Comparison of ENCODE assay signal across 21 cellular contexts in genomic region chrX:11667286-11667685, GRCh38. TPM values are rescaled to one million over a fixed set of nuclear protein-coding genes. Genes with fewer than 3 reads are reported as not detected.
DNase-seq lines count a peak whose midpoint lies in the region; ATAC-seq and TF ChIP-seq lines count a peak whose summit lies in the region.
"Had no signal": no experiment of that assay in that cellular context is flagged by ENCODE, and none has a peak within 500 bp of the region (broad histone marks: within the 10 kb centered on the region; RNA-seq: fewer than 3 reads in every experiment).

No MANE protein-coding gene starts in this region.

- in situ Hi-C loops in HAP-1 (cut with MboI; ENCODE audit: low sequenced_read_pairs) = no loop called here

- H3K4me3 Mint-ChIP-seq in activated naive CD8-positive, alpha-beta T cell treated with anti-CD3 and anti-CD28 coated beads, Interleukin-2, amount 50 U/mL, for 24 hours = no peak overlapping the region
- H3K4me3 Mint-ChIP-seq in activated naive CD8-positive, alpha-beta T cell treated with anti-CD3 and anti-CD28 coated beads for 36 hours = no peak overlapping the region

- TF ChIP-seq CTCF in upper lobe of right lung (IDR thresholded peaks at IDR 0.05) = no peak

- no peak overlapping the region for H3K27ac ChIP-seq in upper lobe of right lung
- H3K27ac ChIP-seq: BLaER1, WERI-Rb-1 had no signal

- no peaks in the 10 kb centered on the region for H3K9me3 ChIP-seq in upper lobe of right lung
- H3K9me3 ChIP-seq in HAP-1 = no peaks in the 10 kb centered on the region

- peak overlapping the region; percentile 46 for H3K4me3 ChIP-seq in upper lobe of right lung
- H3K4me3 ChIP-seq in HAP-1 = no peak overlapping the region
- H3K4me3 ChIP-seq: BLaER1, lung had no signal

- ATAC-seq in activated naive CD8-positive, alpha-beta T cell treated with anti-CD3 and anti-CD28 coated beads, Interleukin-2, amount 50 U/mL, for 24 hours = peak; percentile 65
- ATAC-seq in upper lobe of right lung (no peak), Right ventricle myocardium inferior (no peak)

- peaks cover 42% of the 10 kb centered on the region for H3K27me3 Mint-ChIP-seq in activated naive CD8-positive, alpha-beta T cell treated with anti-CD3 and anti-CD28 coated beads, Interleukin-2, amount 50 U/mL, for 24 hours
- peaks cover 71% of the 10 kb centered on the region for H3K27me3 Mint-ChIP-seq in activated naive CD8-positive, alpha-beta T cell treated with anti-CD3 and anti-CD28 coated beads for 36 hours

- intact Hi-C loops in upper lobe of right lung (cut with DNase I) = no loop called here
- intact Hi-C loops in Right ventricle myocardium inferior (cut with DNase I) = no loop called here

- H3K36me3 ChIP-seq in upper lobe of right lung (no peaks in the 10 kb centered on the region), HAP-1 (replicated peaks) (no peaks in the 10 kb centered on the region; the same call in 1 of the 2 replicates)
- H3K36me3 ChIP-seq: BLaER1, WERI-Rb-1 had no signal

- H3K27ac Mint-ChIP-seq in activated naive CD8-positive, alpha-beta T cell treated with anti-CD3 and anti-CD28 coated beads, Interleukin-2, amount 50 U/mL, for 24 hours = no peak overlapping the region
- no peak overlapping the region for H3K27ac Mint-ChIP-seq in activated naive CD8-positive, alpha-beta T cell treated with anti-CD3 and anti-CD28 coated beads for 36 hours

- no peaks in the 10 kb centered on the region for H3K36me3 Mint-ChIP-seq in activated naive CD8-positive, alpha-beta T cell treated with anti-CD3 and anti-CD28 coated beads, Interleukin-2, amount 50 U/mL, for 24 hours (ENCODE audit: low read depth)
- no peaks in the 10 kb centered on the region for H3K36me3 Mint-ChIP-seq in activated naive CD8-positive, alpha-beta T cell treated with anti-CD3 and anti-CD28 coated beads for 36 hours

- DNase-seq in activated naive CD8-positive, alpha-beta T cell treated with anti-CD3 and anti-CD28 coated beads, Interleukin-2, amount 50 U/mL, for 24 hours = no peak
- no peak for DNase-seq in activated naive CD8-positive, alpha-beta T cell treated with anti-CD3 and anti-CD28 coated beads for 36 hours
- DNase-seq in HK-2 (ENCODE audit: unreplicated experiment) (peak; percentile 52), kidney tubule cell (ENCODE audit: low spot score) (peak; percentile 90), upper lobe of right lung (no peak), HAP-1 (ENCODE audit: low spot score in 2 of 2) (no peak), Right ventricle myocardium inferior (ENCODE audit: missing footprints) (no peak)
- no peak for DNase-seq in stimulated activated CD4-positive, alpha-beta T cell treated with anti-CD3 and anti-CD28 coated beads, Interleukin-12 subunit alpha, Interleukin-12 subunit beta, amount 100 ng/mL, for 4 hours
- DNase-seq: 8988T; activated naive CD4-positive, alpha-beta T cell; aorta; cerebellar nuclear complex; effector memory CD4-positive, alpha-beta T cell; head of caudate nucleus; NCI-H748 treated with DMSO at 0.1 percent for 48 hours; small intestine; stimulated activated CD4-positive, alpha-beta T cell treated with anti-CD3 and anti-CD28 coated beads, Interleukin-4, amount 100 ng/mL, for 1 hour; WERI-Rb-1 had no signal

- H3K9me3 Mint-ChIP-seq in activated naive CD8-positive, alpha-beta T cell treated with anti-CD3 and anti-CD28 coated beads, Interleukin-2, amount 50 U/mL, for 24 hours = no peaks in the 10 kb centered on the region
- no peaks in the 10 kb centered on the region for H3K9me3 Mint-ChIP-seq in activated naive CD8-positive, alpha-beta T cell treated with anti-CD3 and anti-CD28 coated beads for 36 hours

- H3K4me1 Mint-ChIP-seq in activated naive CD8-positive, alpha-beta T cell treated with anti-CD3 and anti-CD28 coated beads, Interleukin-2, amount 50 U/mL, for 24 hours = no peaks in the 10 kb centered on the region
- H3K4me1 Mint-ChIP-seq in activated naive CD8-positive, alpha-beta T cell treated with anti-CD3 and anti-CD28 coated beads for 36 hours = peaks cover 2% of the 10 kb centered on the region

- no peaks in the 10 kb centered on the region for H3K4me1 ChIP-seq in upper lobe of right lung
- peaks cover 10% of the 10 kb centered on the region for H3K4me1 ChIP-seq in HAP-1
- H3K4me1 ChIP-seq: BLaER1 had no signal

- H3K27me3 ChIP-seq in upper lobe of right lung (no peaks in the 10 kb centered on the region), HAP-1 (ENCODE audit: low read depth) (peaks cover 19% of the 10 kb centered on the region)

RNA-seq across cellular contexts. Expression of gene ARHGAP6, which starts 1.6 kb away (rescaled TPM):
- not detected for total RNA-seq in activated naive CD8-positive, alpha-beta T cell treated with anti-CD3 and anti-CD28 coated beads for 36 hours
- total RNA-seq in upper lobe of right lung (17.1 TPM), Right ventricle myocardium inferior (3.8 TPM)
- total RNA-seq: T-helper 2 cell treated with Interferon-gamma antibody and Interleukin-4, amounts not matched to agents 100 ng/mL and 5 ng/mL, for 36 hours had no signal

Comparison
In these comparisons a context has a peak if more than half of its experiments do, and no peak if none do; other contexts are left out.
1. DNase-seq: peak in HK-2 (single experiment) and kidney tubule cell (single experiment); none in activated naive CD8-positive, alpha-beta T cell treated with anti-CD3 and anti-CD28 coated beads, Interleukin-2, amount 50 U/mL, for 24 hours (single experiment), activated naive CD8-positive, alpha-beta T cell treated with anti-CD3 and anti-CD28 coated beads for 36 hours (single experiment), upper lobe of right lung (single experiment), HAP-1 (0 of 2), stimulated activated CD4-positive, alpha-beta T cell treated with anti-CD3 and anti-CD28 coated beads, Interleukin-12 subunit alpha, Interleukin-12 subunit beta, amount 100 ng/mL, for 4 hours (single experiment) and Right ventricle myocardium inferior (single experiment).